ENCODE assay signal across 8 cellular contexts in the genomic region with DNA sequence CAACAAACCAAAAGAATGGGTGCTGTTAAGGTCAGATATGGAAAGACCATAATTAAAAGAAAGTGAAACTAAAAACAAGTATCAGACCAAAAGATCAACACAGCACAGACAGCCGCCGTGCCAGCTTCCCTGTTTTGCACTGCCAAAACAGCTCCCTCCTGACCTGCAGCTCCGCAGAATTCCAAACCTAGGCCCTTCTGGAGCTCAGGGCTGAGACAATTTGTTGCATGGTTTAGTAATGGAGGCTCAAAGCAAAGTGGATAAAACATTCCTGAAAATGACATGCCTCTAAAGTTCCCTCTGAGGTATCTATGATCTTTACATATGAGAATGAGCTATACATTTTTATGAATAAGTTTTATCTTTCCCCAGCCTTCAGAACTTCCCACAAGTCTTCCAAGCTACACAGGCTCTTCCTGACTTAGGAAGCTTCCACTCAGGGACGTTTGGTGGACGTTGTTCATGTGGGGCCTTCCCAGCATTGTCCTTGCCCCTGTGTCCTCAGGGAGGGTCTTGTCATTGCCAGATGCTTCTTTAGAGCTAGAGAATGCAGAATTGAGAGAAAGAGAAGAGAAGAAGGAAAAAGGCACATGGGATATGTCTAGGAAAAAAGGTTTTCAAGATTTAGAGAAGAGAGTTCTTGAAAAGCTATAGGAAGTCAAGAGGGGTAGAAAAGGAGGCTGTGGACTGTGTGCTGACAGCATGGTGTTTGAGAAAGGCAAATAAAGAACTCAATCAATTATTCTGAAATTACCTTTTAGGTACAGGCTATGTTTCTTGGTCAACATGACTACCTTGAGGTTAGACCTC. TPM values are rescaled to one million over a fixed set of nuclear protein-coding genes. Genes with fewer than 3 reads are reported as not detected.
DNase-seq lines count a peak whose midpoint lies in the region; ATAC-seq and TF ChIP-seq lines count a peak whose summit lies in the region.

No MANE protein-coding gene starts in this region.

- CTCF ChIA-PET in CD4-positive, alpha-beta T cell (lab: Charles Lee), result interaction anchor here (1.2 to 1.8 kb wide), 3 partner anchors 59 to 387 kb away, joined by 3 to 5 read pairs (median 4); no protein-coding TSS in a partner anchor

- intact Hi-C loops in CD4-positive, alpha-beta T cell (cut with DNase I, micrococcal nuclease), result no loop called here

- H3K4me3 ChIP-seq in HL-60 (replicated peaks; ENCODE audit: insufficient read depth, low read length), result no peak overlapping the region
- H3K4me3 ChIP-seq in mononuclear cell (ENCODE audit: low read length), result peak overlapping the region; percentile 18

- POLR2A ChIA-PET in CD4-positive, alpha-beta T cell (lab: Charles Lee), result interaction anchor here (0.6 to 4.0 kb wide), 17 partner anchors 9 to 498 kb away, joined by 3 to 47 read pairs (median 4); a partner anchor contains a TSS

- DNase-seq in CD4-positive, alpha-beta T cell, result peak; percentile 4 to 53 (median 22)
- DNase-seq in HL-60 (ENCODE audit: low read depth in 1 of 2, low spot score in 1 of 2) (peak in 1 of 2 experiments; percentile 23), dermis blood vessel endothelial cell (peak; percentile 61), superior temporal gyrus (ENCODE audit: extremely low spot score) (peak; percentile 58), NCI-H1048 (lab: John Stamatoyannopoulos, UW) (no peak)
- DNase-seq in activated CD4-positive, CD25-positive, alpha-beta regulatory T cell treated with anti-CD3 and anti-CD28 coated beads, Interleukin-2, amount 50 U/mL, for 72 hours, result peak; percentile 45

- peaks cover 7% of the 10 kb centered on the region for H3K36me3 Mint-ChIP-seq in CD4-positive, alpha-beta T cell (ENCODE audit: low read depth)

- ATAC-seq in CD4-positive, alpha-beta T cell (ENCODE audit: poor library complexity), result peak; percentile 68
- peak; percentile 80 for ATAC-seq in GM19468 (IDR thresholded peaks at IDR 0.05; ENCODE audit: extremely low read depth, unreplicated experiment)

- H3K9me3 ChIP-seq in CD4-positive, alpha-beta T cell (ENCODE audit: control insufficient read depth, low read length), result no peaks in the 10 kb centered on the region
- H3K9me3 ChIP-seq in mononuclear cell (ENCODE audit: low read depth, low read length), result no peaks in the 10 kb centered on the region

- H3K4me3 Mint-ChIP-seq in CD4-positive, alpha-beta T cell, result peak overlapping the region; percentile 90

- no peaks in the 10 kb centered on the region for H3K9me3 Mint-ChIP-seq in CD4-positive, alpha-beta T cell

- peaks cover 16% of the 10 kb centered on the region for H3K4me1 ChIP-seq in mononuclear cell (ENCODE audit: insufficient read depth, low read length)

- H3K4me1 Mint-ChIP-seq in CD4-positive, alpha-beta T cell (ENCODE audit: low read depth), result peaks cover 35% of the 10 kb centered on the region

- TF ChIP-seq CTCF in CD4-positive, alpha-beta T cell (IDR thresholded peaks at IDR 0.05), result no peak
- no peak for TF ChIP-seq CTCF in HL-60 (IDR thresholded peaks at IDR 0.05; ENCODE audit: insufficient read depth, low read length)

- H3K27ac Mint-ChIP-seq in CD4-positive, alpha-beta T cell, result peak overlapping the region; percentile 95

- H3K27ac ChIP-seq in CD4-positive, alpha-beta T cell (ENCODE audit: low read depth, low read length), result peak overlapping the region; percentile 70
- peak overlapping the region; percentile 69 for H3K27ac ChIP-seq in HL-60 (replicated peaks)

- no peaks in the 10 kb centered on the region for H3K27me3 ChIP-seq in CD4-positive, alpha-beta T cell (ENCODE audit: control insufficient read depth, insufficient read depth, low read length)
- H3K27me3 ChIP-seq in HL-60 (ENCODE audit: insufficient read depth, poor library complexity, severe bottlenecking) (no peaks in the 10 kb centered on the region), mononuclear cell (ENCODE audit: insufficient read depth, low read length) (no peaks in the 10 kb centered on the region)

- no peaks in the 10 kb centered on the region for H3K27me3 Mint-ChIP-seq in CD4-positive, alpha-beta T cell

RNA-seq across cellular contexts. Expression of a gene that starts 28.4 kb away (rescaled TPM):
- 10 to 100 TPM; 33.5 to 36.3 TPM for total RNA-seq in CD4-positive, alpha-beta T cell
- total RNA-seq in dermis blood vessel endothelial cell (11.7 and 15.5 TPM in 2 replicates), mononuclear cell (35.9 TPM)
